Comparison of ENCODE assay signal across 21 cellular contexts in the genomic region with DNA sequence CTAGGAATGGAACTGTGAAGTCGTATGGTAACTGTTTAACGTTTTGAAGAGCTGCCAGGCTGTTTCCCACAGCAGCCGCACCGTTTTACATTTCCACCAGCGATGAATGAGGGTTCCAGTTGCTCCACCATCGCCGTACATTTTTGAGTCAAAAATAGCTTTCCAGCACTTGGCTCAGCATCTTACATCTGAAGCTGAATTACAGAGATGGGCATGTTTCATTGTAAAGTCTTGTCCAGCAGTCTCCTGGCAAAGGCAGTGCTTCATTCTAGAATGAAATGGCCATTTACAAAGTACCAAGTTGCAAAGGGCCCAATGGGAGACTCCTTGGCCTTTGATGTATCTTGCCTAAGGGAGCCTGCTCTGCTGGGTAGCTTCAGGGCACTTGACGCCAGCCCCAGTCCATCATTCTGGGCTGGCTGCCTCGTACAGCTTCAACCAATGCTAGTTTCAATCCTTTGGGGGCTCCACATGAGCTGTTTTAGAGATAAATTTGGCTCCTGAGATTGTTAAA. TPM values are rescaled to one million over a fixed set of nuclear protein-coding genes. Genes with fewer than 3 reads are reported as not detected.
DNase-seq lines count a peak whose midpoint lies in the region; ATAC-seq and TF ChIP-seq lines count a peak whose summit lies in the region.
"Had no signal": no experiment of that assay in that cellular context is flagged by ENCODE, and none has a peak within 500 bp of the region (broad histone marks: within the 10 kb centered on the region; RNA-seq: fewer than 3 reads in every experiment).

No MANE protein-coding gene starts in this region.

- no peak overlapping the region for H3K27ac ChIP-seq in esophagus squamous epithelium
- H3K27ac ChIP-seq: body of pancreas had no signal

- H3K4me3 ChIP-seq in adipocyte (ENCODE audit: low read length) (no peak overlapping the region), fibroblast of villous mesenchyme (ENCODE audit: low read depth, low read length) (no peak overlapping the region), esophagus squamous epithelium (no peak overlapping the region)
- H3K4me3 ChIP-seq: body of pancreas had no signal

- TF ChIP-seq POLR2A in esophagus squamous epithelium (IDR thresholded peaks at IDR 0.05) = no peak

- H3K9me3 ChIP-seq in adipocyte (ENCODE audit: control insufficient read depth, low read length) (no peaks in the 10 kb centered on the region), esophagus squamous epithelium (no peaks in the 10 kb centered on the region)
- H3K9me3 ChIP-seq: body of pancreas had no signal

- TF ChIP-seq CTCF in fibroblast of villous mesenchyme (IDR thresholded peaks at IDR 0.05; ENCODE audit: insufficient read depth, low read depth, low read length) (no peak), osteocyte (IDR thresholded peaks at IDR 0.05) (no peak), esophagus squamous epithelium (IDR thresholded peaks at IDR 0.05) (no peak)

- 83 to 88% methylated on average over 9 of the region's 9 CpGs for WGBS in esophagus squamous epithelium, 2 donors

- no peak for ATAC-seq in activated T-helper 17 cell treated with anti-CD3 and anti-CD28 coated beads, Interleukin-2, amount 50 U/mL, for 72 hours (replicated peaks)
- ATAC-seq: activated naive CD4-positive, alpha-beta T cell treated with anti-CD3 and anti-CD28 coated beads, Interleukin-2, amount 50 U/mL, for 72 hours; body of pancreas; stimulated activated naive CD8-positive, alpha-beta T cell treated with anti-CD3 and anti-CD28 coated beads, Interleukin-15, amount 100 ng/mL, for 72 hours had no signal

- peaks cover 28% of the 10 kb centered on the region for H3K36me3 Mint-ChIP-seq in osteocyte (ENCODE audit: unreplicated experiment)
- peaks cover 69% of the 10 kb centered on the region for H3K36me3 Mint-ChIP-seq in activated T-helper 17 cell treated with anti-CD3 and anti-CD28 coated beads, Interleukin-2, amount 50 U/mL, for 72 hours (ENCODE audit: low read depth)

- no peaks in the 10 kb centered on the region for H3K4me1 ChIP-seq in adipocyte (ENCODE audit: control insufficient read depth, insufficient read depth, low read length)
- no peaks in the 10 kb centered on the region for H3K4me1 ChIP-seq in esophagus squamous epithelium
- H3K4me1 ChIP-seq: body of pancreas had no signal

- DNase-seq in EH (ENCODE audit: low read depth) = peak; percentile 65
- peak; percentile 61 for DNase-seq in adipocyte (ENCODE audit: low read depth)
- peak; percentile 37 for DNase-seq in fibroblast of villous mesenchyme (ENCODE audit: low read depth)
- DNase-seq in osteocyte (ENCODE audit: extremely low spot score, unreplicated experiment) = no peak
- no peak for DNase-seq in NCI-H2227 (lab: John Stamatoyannopoulos, UW; ENCODE audit: unreplicated experiment)
- DNase-seq in activated T-cell treated with anti-CD3 and anti-CD28 coated beads, Interleukin-2, amount 50 U/mL, for 1 hour = no peak
- no peak for DNase-seq in esophagus squamous epithelium (lab: John Stamatoyannopoulos, UW)
- DNase-seq: activated CD4-positive, alpha-beta memory T cell treated with anti-CD3 and anti-CD28 coated beads for 36 hours; body of pancreas; COR-L47; H9; hypothalamus; NCI-H1105; NCI-H524; retina; Right ventricle myocardium superior; stimulated activated naive CD8-positive, alpha-beta T cell treated with anti-CD3 and anti-CD28 coated beads, Interleukin-15, amount 100 ng/mL, for 72 hours had no signal

- no peak overlapping the region for H3K9ac ChIP-seq in adipocyte (ENCODE audit: low read length)

- H3K27me3 Mint-ChIP-seq in osteocyte (ENCODE audit: unreplicated experiment) = no peaks in the 10 kb centered on the region
- H3K27me3 Mint-ChIP-seq in activated T-helper 17 cell treated with anti-CD3 and anti-CD28 coated beads, Interleukin-2, amount 50 U/mL, for 72 hours = no peaks in the 10 kb centered on the region
- H3K27me3 Mint-ChIP-seq: activated CD4-positive, alpha-beta memory T cell treated with anti-CD3 and anti-CD28 coated beads for 36 hours; dendritic cell treated with granulocyte-macrophage colony-stimulating factor and Interleukin-4, amounts not matched to agents 40 ng/mL and 50 ng/mL, for 4 days; stimulated activated naive CD8-positive, alpha-beta T cell treated with anti-CD3 and anti-CD28 coated beads, Interleukin-15, amount 100 ng/mL, for 72 hours; type B pancreatic cell had no signal

- intact Hi-C loops in esophagus squamous epithelium (cut with DNase I) = no loop called here

- peaks cover 7% of the 10 kb centered on the region for H3K4me1 Mint-ChIP-seq in osteocyte (ENCODE audit: unreplicated experiment)
- H3K4me1 Mint-ChIP-seq in activated T-helper 17 cell treated with anti-CD3 and anti-CD28 coated beads, Interleukin-2, amount 50 U/mL, for 72 hours = no peaks in the 10 kb centered on the region
- H3K4me1 Mint-ChIP-seq: H9; stimulated activated naive CD8-positive, alpha-beta T cell treated with anti-CD3 and anti-CD28 coated beads, Interleukin-15, amount 100 ng/mL, for 72 hours had no signal

- H3K27me3 ChIP-seq in adipocyte (replicated peaks; ENCODE audit: control insufficient read depth, insufficient read depth, low read length) (no peaks in the 10 kb centered on the region), esophagus squamous epithelium (no peaks in the 10 kb centered on the region)
- H3K27me3 ChIP-seq: body of pancreas had no signal

- H3K9me3 Mint-ChIP-seq in osteocyte (ENCODE audit: unreplicated experiment) = no peaks in the 10 kb centered on the region
- no peaks in the 10 kb centered on the region for H3K9me3 Mint-ChIP-seq in activated T-helper 17 cell treated with anti-CD3 and anti-CD28 coated beads, Interleukin-2, amount 50 U/mL, for 72 hours
- H3K9me3 Mint-ChIP-seq: activated CD4-positive, alpha-beta memory T cell treated with anti-CD3 and anti-CD28 coated beads for 36 hours; activated naive CD4-positive, alpha-beta T cell treated with anti-CD3 and anti-CD28 coated beads, Interleukin-2, amount 50 U/mL, for 72 hours; dendritic cell treated with granulocyte-macrophage colony-stimulating factor and Interleukin-4, amounts not matched to agents 40 ng/mL and 50 ng/mL, for 4 days; H9; stimulated activated naive CD8-positive, alpha-beta T cell treated with anti-CD3 and anti-CD28 coated beads, Interleukin-15, amount 100 ng/mL, for 72 hours; type B pancreatic cell had no signal

- H3K36me3 ChIP-seq in adipocyte (ENCODE audit: control insufficient read depth, insufficient read depth, low read length, severe bottlenecking) = peaks cover 37% of the 10 kb centered on the region
- H3K36me3 ChIP-seq in esophagus squamous epithelium = peaks cover 0 to 29% (median 0%) of the 10 kb centered on the region in 3 donors

- H3K27ac Mint-ChIP-seq in osteocyte (ENCODE audit: unreplicated experiment) = peak overlapping the region; percentile 54
- no peak overlapping the region for H3K27ac Mint-ChIP-seq in activated T-helper 17 cell treated with anti-CD3 and anti-CD28 coated beads, Interleukin-2, amount 50 U/mL, for 72 hours
- H3K27ac Mint-ChIP-seq: activated CD4-positive, alpha-beta memory T cell treated with anti-CD3 and anti-CD28 coated beads for 36 hours; activated naive CD4-positive, alpha-beta T cell treated with anti-CD3 and anti-CD28 coated beads, Interleukin-2, amount 50 U/mL, for 72 hours; dendritic cell treated with granulocyte-macrophage colony-stimulating factor and Interleukin-4, amounts not matched to agents 40 ng/mL and 50 ng/mL, for 4 days; H9; stimulated activated naive CD8-positive, alpha-beta T cell treated with anti-CD3 and anti-CD28 coated beads, Interleukin-15, amount 100 ng/mL, for 72 hours; type B pancreatic cell had no signal

- no peak overlapping the region for H3K4me3 Mint-ChIP-seq in osteocyte (ENCODE audit: unreplicated experiment)
- H3K4me3 Mint-ChIP-seq in activated T-helper 17 cell treated with anti-CD3 and anti-CD28 coated beads, Interleukin-2, amount 50 U/mL, for 72 hours = no peak overlapping the region
- H3K4me3 Mint-ChIP-seq: activated CD4-positive, alpha-beta memory T cell treated with anti-CD3 and anti-CD28 coated beads for 36 hours; dendritic cell treated with granulocyte-macrophage colony-stimulating factor and Interleukin-4, amounts not matched to agents 40 ng/mL and 50 ng/mL, for 4 days; H9; stimulated activated naive CD8-positive, alpha-beta T cell treated with anti-CD3 and anti-CD28 coated beads, Interleukin-15, amount 100 ng/mL, for 72 hours; type B pancreatic cell had no signal

RNA-seq across cellular contexts. Expression of gene ATIC, which starts 45.1 kb away (rescaled TPM):
- total RNA-seq in fibroblast of villous mesenchyme = 20.3 and 27.4 TPM in 2 replicates
- total RNA-seq in osteocyte = 89.7 and 97.3 TPM in 2 replicates
- 10 to 100 TPM; 29.4 to 42.7 (median 38.6) TPM for total RNA-seq in esophagus squamous epithelium
- 100 to 1,000 TPM; 117 to 247 TPM for total RNA-seq in activated T-helper 17 cell treated with anti-CD3 and anti-CD28 coated beads, Interleukin-2, amount 50 U/mL, for 72 hours

Comparison
In these comparisons a context has a peak if more than half of its experiments do, and no peak if none do; other contexts are left out.
1. DNase-seq: peak in EH (single experiment), adipocyte (single experiment) and fibroblast of villous mesenchyme (single experiment); none in osteocyte (single experiment), NCI-H2227 (single experiment), activated T-cell treated with anti-CD3 and anti-CD28 coated beads, Interleukin-2, amount 50 U/mL, for 1 hour (single experiment) and esophagus squamous epithelium (single experiment).